In genomic region chr7:117664047-117664446, GRCh38 we compare ENCODE assay signal across 23 cellular contexts.
"Had no signal": no experiment of that assay in that cellular context is flagged by ENCODE, and none has a peak within 500 bp of the region (broad histone marks: within the 10 kb centered on the region; RNA-seq: fewer than 3 reads in every experiment).

No MANE protein-coding gene starts in this region.

- ATAC-seq: Panc1, PC-3, T-cell had no signal

- DNase-seq: Karpas-422; KG1; MG63; NCI-H1092 treated with DMSO at 0.1 percent for 48 hours; NCI-H1436; NCI-H187; NCI-H2029; NCI-H2081 treated with DMSO at 0.1 percent for 48 hours; NCI-H2171; NCI-H226; NCI-H446; NCI-H510A; NCI-H524 treated with DMSO at 0.1 percent for 48 hours; NCI-H69; NCI-H774; NK-92 treated with Interleukin-12 subunit alpha and Interleukin-12 subunit beta, amount 100 ng/mL, for 24 hours; PC-3; SHP77; SK-N-SH; SW 1271; T-cell had no signal

- H3K9ac ChIP-seq: SK-N-SH had no signal

- H3K27ac ChIP-seq: RWPE1 had no signal

- H3K4me3 ChIP-seq: MG63 had no signal

- H3K4me2 ChIP-seq: SK-N-SH had no signal

- H3K36me3 ChIP-seq: MG63 had no signal

- H3K9me3 ChIP-seq: MG63, SK-N-SH had no signal

- H3K27me3 ChIP-seq: MG63 had no signal
